Comparison of ENCODE assay signal across 9 cellular contexts in the genomic region with DNA sequence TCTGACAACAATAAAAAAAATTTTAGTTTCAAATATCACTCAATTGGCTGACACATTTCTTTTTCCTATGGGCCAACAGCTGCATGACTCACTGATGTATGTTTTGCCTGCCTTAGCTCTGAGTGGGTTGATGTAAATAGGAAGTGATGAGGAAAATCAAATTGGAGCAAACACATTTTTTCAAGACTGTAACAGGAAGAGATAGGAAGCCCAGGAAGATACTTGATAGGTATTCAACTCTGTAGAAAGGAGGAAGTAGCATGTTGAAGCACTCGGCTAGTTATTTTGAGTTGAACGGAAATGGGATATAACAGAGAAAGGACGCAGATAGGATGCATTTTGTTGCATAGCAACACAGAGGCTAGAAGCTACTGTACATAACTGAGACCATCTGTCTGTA.
DNase-seq lines count a peak whose midpoint lies in the region; ATAC-seq and TF ChIP-seq lines count a peak whose summit lies in the region.
"Had no signal": no experiment of that assay in that cellular context is flagged by ENCODE, and none has a peak within 500 bp of the region (broad histone marks: within the 10 kb centered on the region; RNA-seq: fewer than 3 reads in every experiment).

No MANE protein-coding gene starts in this region.

- no CpG with 5 or more reads among the region's 3 CpGs for WGBS in mesendoderm (ENCODE audit: extremely low coverage, insufficient coverage, low lambda C conversion rate)
- no CpG with 5 or more reads among the region's 3 CpGs for WGBS in H9 (ENCODE audit: extremely low coverage, insufficient read length, low lambda C conversion rate)

- no peak overlapping the region for H2BK20ac ChIP-seq in H9 (ENCODE audit: low read depth, low read length, poor library complexity, severe bottlenecking)

- H3K4ac ChIP-seq in mesendoderm (ENCODE audit: low read depth, low read length), result no peak overlapping the region
- no peak overlapping the region for H3K4ac ChIP-seq in H9 (ENCODE audit: low read depth, low read length)

- no peak overlapping the region for H3K9ac ChIP-seq in mesendoderm (ENCODE audit: low read length)
- no peak overlapping the region for H3K9ac ChIP-seq in H9 (ENCODE audit: extremely low read depth, insufficient read length, low read length)

- H3K79me1 ChIP-seq in mesendoderm (ENCODE audit: low read length) (no peaks in the 10 kb centered on the region), H9 (ENCODE audit: insufficient read depth, low read depth, low read length, poor library complexity, severe bottlenecking) (no peaks in the 10 kb centered on the region)

- H4K8ac ChIP-seq in mesendoderm (ENCODE audit: low read depth, low read length) (no peak overlapping the region), H9 (replicated peaks; ENCODE audit: insufficient read length, low read depth, low read length) (no peak overlapping the region)

- peak; percentile 83 for DNase-seq in DMS53 (lab: John Stamatoyannopoulos, UW)
- peak; percentile 25 for DNase-seq in NAMALWA (ENCODE audit: low spot score)
- peak; percentile 65 for DNase-seq in amniotic stem cell (lab: John Stamatoyannopoulos, UW)
- peak; percentile 19 for DNase-seq in mesendoderm
- DNase-seq in H9, result no peak
- no peak for DNase-seq in GM19240 (ENCODE audit: insufficient read length, low spot score)

- H3T11ph ChIP-seq in H9 (ENCODE audit: low read length), result no peak overlapping the region

- no peak for TF ChIP-seq CTCF in H9 (conservative IDR thresholded peaks at IDR 0.05)

- H3K4me2 ChIP-seq in mesendoderm (ENCODE audit: low read length) (no peak overlapping the region), H9 (ENCODE audit: insufficient read depth, insufficient read length, low read length) (no peak overlapping the region)

- H3K4me3 ChIP-seq in mesendoderm (ENCODE audit: low read length), result no peak overlapping the region

- H2AFZ ChIP-seq in H9 (ENCODE audit: low read length), result no peak overlapping the region

- H2AK5ac ChIP-seq in mesendoderm (ENCODE audit: low read length) (no peak overlapping the region), H9 (ENCODE audit: insufficient read length, low read length) (no peak overlapping the region)

- H2BK15ac ChIP-seq in mesendoderm (replicated peaks; ENCODE audit: low read depth) (no peak overlapping the region), H9 (ENCODE audit: low read depth, low read length) (no peak overlapping the region)

- H3K56ac ChIP-seq in mesendoderm (ENCODE audit: low read length), result no peak overlapping the region
- H3K56ac ChIP-seq in H9 (ENCODE audit: insufficient read length, low read depth, low read length), result no peak overlapping the region

- H3K27ac Mint-ChIP-seq in activated T-helper 17 cell treated with anti-CD3 and anti-CD28 coated beads, Interleukin-2, amount 50 U/mL, for 72 hours, result no peak overlapping the region
- H3K27ac Mint-ChIP-seq in stimulated activated memory B cell treated with anti-CD40 and anti-IgM and Interleukin-4, amounts not matched to agents 10 μg/mL and 1 μg/mL and 100 μg/mL, for 72 hours, result no peak overlapping the region
- no peak overlapping the region for H3K27ac Mint-ChIP-seq in H9
- H3K27ac Mint-ChIP-seq: WTC11 had no signal

- H4K91ac ChIP-seq in H9 (ENCODE audit: insufficient read length, low read depth, low read length), result no peak overlapping the region

- ATAC-seq in activated T-helper 17 cell treated with anti-CD3 and anti-CD28 coated beads, Interleukin-2, amount 50 U/mL, for 72 hours (replicated peaks), result no peak
- no peak for ATAC-seq in stimulated activated memory B cell treated with anti-CD40 and anti-IgM and Interleukin-4, amounts not matched to agents 10 μg/mL and 1 μg/mL and 100 μg/mL, for 72 hours
- ATAC-seq: WTC11 had no signal

- H4K20me1 ChIP-seq in H9 (ENCODE audit: control insufficient read depth, insufficient read depth, insufficient read length), result no peaks in the 10 kb centered on the region

- H2BK120ac ChIP-seq in mesendoderm (ENCODE audit: low read depth, low read length) (no peak overlapping the region), H9 (ENCODE audit: low read depth, low read length, poor library complexity, severe bottlenecking) (no peak overlapping the region)

- peaks cover 3% of the 10 kb centered on the region for H3K4me1 Mint-ChIP-seq in activated T-helper 17 cell treated with anti-CD3 and anti-CD28 coated beads, Interleukin-2, amount 50 U/mL, for 72 hours
- H3K4me1 Mint-ChIP-seq in stimulated activated memory B cell treated with anti-CD40 and anti-IgM and Interleukin-4, amounts not matched to agents 10 μg/mL and 1 μg/mL and 100 μg/mL, for 72 hours, result peaks cover 8% of the 10 kb centered on the region
- peaks cover 13 to 14% of the 10 kb centered on the region in 2 experiments for H3K4me1 Mint-ChIP-seq in H9

- H3K27ac ChIP-seq in mesendoderm (ENCODE audit: low read depth, low read length) (no peak overlapping the region), H9 (ENCODE audit: insufficient read length, low read depth, low read length) (no peak overlapping the region)

- H3K14ac ChIP-seq in H9 (ENCODE audit: insufficient read depth, low read length), result no peak overlapping the region

- H3K23ac ChIP-seq in mesendoderm (ENCODE audit: low read length) (no peak overlapping the region), H9 (ENCODE audit: insufficient read length, low read depth, low read length) (no peak overlapping the region)

- H3K79me2 ChIP-seq in mesendoderm (ENCODE audit: control insufficient read depth, insufficient read depth, low read length) (no peaks in the 10 kb centered on the region), H9 (ENCODE audit: insufficient read depth, low read length) (no peaks in the 10 kb centered on the region; the same call in 1 of the 2 replicates)

- H4K5ac ChIP-seq in mesendoderm (ENCODE audit: low read length) (no peak overlapping the region), H9 (ENCODE audit: insufficient read length, low read depth, low read length) (no peak overlapping the region)

- H2BK5ac ChIP-seq in mesendoderm (ENCODE audit: low read length) (no peak overlapping the region), H9 (ENCODE audit: insufficient read length, low read length) (no peak overlapping the region)

- H3K4me3 Mint-ChIP-seq in activated T-helper 17 cell treated with anti-CD3 and anti-CD28 coated beads, Interleukin-2, amount 50 U/mL, for 72 hours, result no peak overlapping the region
- no peak overlapping the region for H3K4me3 Mint-ChIP-seq in stimulated activated memory B cell treated with anti-CD40 and anti-IgM and Interleukin-4, amounts not matched to agents 10 μg/mL and 1 μg/mL and 100 μg/mL, for 72 hours
- H3K4me3 Mint-ChIP-seq in H9, result no peak overlapping the region
- H3K4me3 Mint-ChIP-seq: WTC11 had no signal

- H3K4me1 ChIP-seq in mesendoderm (ENCODE audit: control insufficient read depth, low read depth, low read length) (peaks cover 3% of the 10 kb centered on the region), H9 (ENCODE audit: insufficient read depth, low read length) (peaks cover 2% of the 10 kb centered on the region; the same call in 1 of the 2 replicates)

- H3K18ac ChIP-seq in mesendoderm (ENCODE audit: low read length) (no peak overlapping the region), H9 (ENCODE audit: insufficient read length, low read depth, low read length) (no peak overlapping the region)

- H3K23me2 ChIP-seq in H9 (ENCODE audit: insufficient read length, low read depth, low read length, poor library complexity, severe bottlenecking), result no peaks in the 10 kb centered on the region

- H3K36me3 ChIP-seq in mesendoderm (ENCODE audit: control insufficient read depth, insufficient read depth, low read length), result no peaks in the 10 kb centered on the region

- no peaks in the 10 kb centered on the region for H3K9me3 ChIP-seq in H9 (ENCODE audit: control insufficient read depth, low read depth, low read length)

- no peaks in the 10 kb centered on the region for H3K27me3 ChIP-seq in mesendoderm (ENCODE audit: insufficient read depth, low read length, poor library complexity)
- H3K27me3 ChIP-seq in H9 (ENCODE audit: insufficient read depth, low read length), result no peaks in the 10 kb centered on the region

- no peak overlapping the region for H2BK12ac ChIP-seq in H9 (ENCODE audit: insufficient read length, low read depth, low read length)

- H3K36me3 Mint-ChIP-seq in activated T-helper 17 cell treated with anti-CD3 and anti-CD28 coated beads, Interleukin-2, amount 50 U/mL, for 72 hours (ENCODE audit: low read depth), result no peaks in the 10 kb centered on the region
- no peaks in the 10 kb centered on the region for H3K36me3 Mint-ChIP-seq in stimulated activated memory B cell treated with anti-CD40 and anti-IgM and Interleukin-4, amounts not matched to agents 10 μg/mL and 1 μg/mL and 100 μg/mL, for 72 hours
- H3K36me3 Mint-ChIP-seq in H9 (ENCODE audit: insufficient read depth in 1 of 3, low read depth in 3 of 3), result no peaks in the 10 kb centered on the region
- H3K36me3 Mint-ChIP-seq: WTC11 had no signal

- H3K27me3 Mint-ChIP-seq in activated T-helper 17 cell treated with anti-CD3 and anti-CD28 coated beads, Interleukin-2, amount 50 U/mL, for 72 hours, result peaks cover 25% of the 10 kb centered on the region
- H3K27me3 Mint-ChIP-seq in stimulated activated memory B cell treated with anti-CD40 and anti-IgM and Interleukin-4, amounts not matched to agents 10 μg/mL and 1 μg/mL and 100 μg/mL, for 72 hours, result peaks cover 15% of the 10 kb centered on the region
- no peaks in the 10 kb centered on the region for H3K27me3 Mint-ChIP-seq in H9 (ENCODE audit: low read depth)

- no peaks in the 10 kb centered on the region for H3K9me3 Mint-ChIP-seq in activated T-helper 17 cell treated with anti-CD3 and anti-CD28 coated beads, Interleukin-2, amount 50 U/mL, for 72 hours
- H3K9me3 Mint-ChIP-seq in stimulated activated memory B cell treated with anti-CD40 and anti-IgM and Interleukin-4, amounts not matched to agents 10 μg/mL and 1 μg/mL and 100 μg/mL, for 72 hours, result no peaks in the 10 kb centered on the region
- H3K9me3 Mint-ChIP-seq in H9, result no peaks in the 10 kb centered on the region
- H3K9me3 Mint-ChIP-seq: WTC11 had no signal

Comparison
In these comparisons a context has a peak if more than half of its experiments do, and no peak if none do; other contexts are left out.
1. DNase-seq: peak in DMS53 (single experiment), NAMALWA (single experiment), amniotic stem cell (single experiment) and mesendoderm (single experiment); none in H9 (single experiment) and GM19240 (single experiment).